12 cellular contexts compared by ENCODE assay signal in the genomic region with DNA sequence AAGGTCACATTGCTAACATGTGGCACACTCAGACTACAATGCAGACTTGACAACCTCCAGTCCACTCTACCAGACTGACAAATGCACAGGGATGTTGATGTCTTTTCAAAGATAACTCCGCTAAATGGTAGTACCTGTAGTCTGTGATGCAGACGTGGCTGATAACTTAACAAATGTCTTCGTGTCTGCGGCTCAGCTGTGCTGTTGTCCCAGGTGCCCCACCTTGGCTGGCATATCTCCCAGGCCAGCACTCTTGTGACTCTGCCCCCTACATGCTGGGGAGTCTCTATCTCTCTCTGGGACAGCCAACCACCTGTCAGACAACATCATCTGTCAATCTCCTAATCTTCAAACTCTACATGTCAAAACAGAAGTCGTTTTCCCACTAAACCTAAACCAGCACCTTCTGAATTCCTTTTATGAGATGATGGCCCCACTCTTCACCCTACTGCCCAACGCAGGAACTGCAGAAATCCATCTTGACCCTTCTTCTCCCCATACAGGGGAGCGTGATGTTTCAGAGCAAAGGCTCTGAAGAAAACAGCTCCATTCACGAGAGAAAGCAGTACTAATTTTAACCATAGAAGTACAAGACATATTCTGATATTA.
DNase-seq lines count a peak whose midpoint lies in the region; ATAC-seq and TF ChIP-seq lines count a peak whose summit lies in the region.
"Had no signal": no experiment of that assay in that cellular context is flagged by ENCODE, and none has a peak within 500 bp of the region (broad histone marks: within the 10 kb centered on the region; RNA-seq: fewer than 3 reads in every experiment).

No MANE protein-coding gene starts in this region.

- H3K27ac ChIP-seq in DOHH2 (ENCODE audit: low read depth, low read length) = no peak overlapping the region
- H3K27ac ChIP-seq: sigmoid colon, stomach had no signal

- no peaks in the 10 kb centered on the region for H3K9me3 ChIP-seq in DOHH2 (ENCODE audit: control insufficient read depth, insufficient read depth, low read length)
- H3K9me3 ChIP-seq: sigmoid colon, stomach had no signal

- DNase-seq in HFFc6 (no peak), cardiac fibroblast (ENCODE audit: low read depth in 2 of 2) (no peak), LoVo (ENCODE audit: low spot score) (no peak), Calu3 (no peak), germinal center (ENCODE audit: low spot score) (no peak)
- DNase-seq: CD4-positive, CD25-positive, alpha-beta regulatory T cell; sigmoid colon; stomach had no signal

- BruUV-seq in Calu3 (replicated peaks; lab: Mats Ljungman, UMichigan) = no TSS peak

- no peak for ATAC-seq in GM19467 (IDR thresholded peaks at IDR 0.05; ENCODE audit: unreplicated experiment)
- ATAC-seq: natural killer cell treated with Interleukin-12 subunit alpha and Interleukin-12 subunit beta and Interleukin-15 and Interleukin-18, amount 100 ng/mL, for 72 hours had no signal

- H3K27me3 ChIP-seq in DOHH2 (ENCODE audit: control insufficient read depth, low read length) = no peaks in the 10 kb centered on the region
- H3K27me3 ChIP-seq: sigmoid colon, stomach had no signal

- peak; percentile 41 for TF ChIP-seq CTCF in DOHH2 (IDR thresholded peaks at IDR 0.05; ENCODE audit: low read depth, low read length, poor library complexity, severe bottlenecking)
- TF ChIP-seq CTCF in HFFc6 (IDR thresholded peaks at IDR 0.05) = peak; percentile 43; the same call in 1 of the 2 replicates
- peak; percentile 26 for TF ChIP-seq CTCF in cardiac fibroblast (IDR thresholded peaks at IDR 0.05; ENCODE audit: low read depth, low read length)
- peak in 2 of 3 experiments; percentile 13 to 23 for TF ChIP-seq CTCF in nephron (IDR thresholded peaks at IDR 0.05; ENCODE audit: unreplicated experiment in 3 of 3)
- TF ChIP-seq CTCF in Calu3 (IDR thresholded peaks at IDR 0.05; ENCODE audit: unreplicated experiment) = no peak

- no peak overlapping the region for H3K27ac Mint-ChIP-seq in HFFc6
- H3K27ac Mint-ChIP-seq in nephron = no peak overlapping the region
- no peak overlapping the region for H3K27ac Mint-ChIP-seq in Calu3 (ENCODE audit: unreplicated experiment)
- H3K27ac Mint-ChIP-seq: CD4-positive, CD25-positive, alpha-beta regulatory T cell; natural killer cell treated with Interleukin-12 subunit alpha and Interleukin-12 subunit beta and Interleukin-15 and Interleukin-18, amount 100 ng/mL, for 72 hours had no signal

- no peaks in the 10 kb centered on the region for H3K9me2 ChIP-seq in DOHH2 (replicated peaks; ENCODE audit: control insufficient read depth, low read length)

- no peak overlapping the region for H3K4me2 ChIP-seq in DOHH2 (ENCODE audit: low read length)

- peaks cover 18% of the 10 kb centered on the region for H3K4me1 ChIP-seq in DOHH2 (ENCODE audit: control insufficient read depth, low read length)
- H3K4me1 ChIP-seq: sigmoid colon, stomach had no signal

- H4K20me1 ChIP-seq in DOHH2 (ENCODE audit: control insufficient read depth, insufficient read depth, low read depth, low read length) = no peaks in the 10 kb centered on the region

- H3K79me2 ChIP-seq in DOHH2 (ENCODE audit: control insufficient read depth, low read length) = no peaks in the 10 kb centered on the region

- H3K9me3 Mint-ChIP-seq in HFFc6 (no peaks in the 10 kb centered on the region), nephron (no peaks in the 10 kb centered on the region), Calu3 (ENCODE audit: low read depth, unreplicated experiment) (no peaks in the 10 kb centered on the region)
- H3K9me3 Mint-ChIP-seq: CD4-positive, CD25-positive, alpha-beta regulatory T cell; natural killer cell treated with Interleukin-12 subunit alpha and Interleukin-12 subunit beta and Interleukin-15 and Interleukin-18, amount 100 ng/mL, for 72 hours had no signal

- H3K36me3 Mint-ChIP-seq in HFFc6 (ENCODE audit: low read depth) = no peaks in the 10 kb centered on the region
- peaks cover 31% of the 10 kb centered on the region for H3K36me3 Mint-ChIP-seq in nephron (ENCODE audit: low read depth)
- peaks cover 24% of the 10 kb centered on the region for H3K36me3 Mint-ChIP-seq in Calu3 (ENCODE audit: insufficient read depth, unreplicated experiment)
- H3K36me3 Mint-ChIP-seq: natural killer cell treated with Interleukin-12 subunit alpha and Interleukin-12 subunit beta and Interleukin-15 and Interleukin-18, amount 100 ng/mL, for 72 hours had no signal

- CTCF ChIA-PET in Calu3 (lab: Charles Lee) = no interaction called here

- H3K4me3 Mint-ChIP-seq in HFFc6 (no peak overlapping the region), nephron (no peak overlapping the region), Calu3 (ENCODE audit: low read depth, unreplicated experiment) (no peak overlapping the region)
- H3K4me3 Mint-ChIP-seq: CD4-positive, CD25-positive, alpha-beta regulatory T cell; natural killer cell treated with Interleukin-12 subunit alpha and Interleukin-12 subunit beta and Interleukin-15 and Interleukin-18, amount 100 ng/mL, for 72 hours had no signal

- H3F3A ChIP-seq in DOHH2 (ENCODE audit: control insufficient read depth, insufficient read depth) = peaks cover 16% of the 10 kb centered on the region

- H3K4me3 ChIP-seq in DOHH2 (ENCODE audit: low read length) = no peak overlapping the region
- no peak overlapping the region for H3K4me3 ChIP-seq in cardiac fibroblast (replicated peaks in 1 of 2; ENCODE audit: low read depth in 2 of 2, low read length in 2 of 2)
- H3K4me3 ChIP-seq: sigmoid colon, stomach had no signal

- H3K36me3 ChIP-seq in DOHH2 (ENCODE audit: control insufficient read depth, low read length) = peaks cover 8% of the 10 kb centered on the region
- H3K36me3 ChIP-seq: sigmoid colon had no signal

- H3K4me1 Mint-ChIP-seq in HFFc6 (ENCODE audit: low read depth) = no peaks in the 10 kb centered on the region
- no peaks in the 10 kb centered on the region for H3K4me1 Mint-ChIP-seq in nephron
- H3K4me1 Mint-ChIP-seq in Calu3 (ENCODE audit: low read depth, unreplicated experiment) = no peaks in the 10 kb centered on the region

- H3K27me3 Mint-ChIP-seq in HFFc6 (ENCODE audit: insufficient read depth) = peaks cover 10% of the 10 kb centered on the region
- no peaks in the 10 kb centered on the region for H3K27me3 Mint-ChIP-seq in nephron (ENCODE audit: low read depth)
- peaks cover 17% of the 10 kb centered on the region for H3K27me3 Mint-ChIP-seq in Calu3 (ENCODE audit: unreplicated experiment)

- intact Hi-C loops in Calu3 (cut with micrococcal nuclease; ENCODE audit: unreplicated experiment) = no loop called here
